In the genomic region with DNA sequence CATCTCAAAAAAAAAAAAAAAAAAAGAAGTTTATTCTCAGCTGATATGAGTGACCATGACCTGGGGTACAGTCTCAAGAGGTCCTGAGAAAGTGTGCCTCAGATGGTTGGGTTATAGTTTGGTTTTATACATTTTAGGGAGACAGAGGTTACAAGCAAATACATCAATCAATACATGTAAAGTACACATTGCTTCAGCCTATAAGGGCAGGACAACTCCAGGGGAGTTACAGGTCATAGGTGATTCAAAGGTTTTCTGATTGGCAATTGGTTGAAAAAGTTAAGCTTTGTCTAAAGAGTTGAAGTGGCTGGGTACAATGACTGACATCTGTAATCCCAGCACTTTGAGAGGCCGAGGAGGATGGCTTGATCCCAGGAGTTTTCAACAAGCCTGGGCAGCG, we compare ENCODE assay signal across 35 cellular contexts. TPM values are rescaled to one million over a fixed set of nuclear protein-coding genes. Genes with fewer than 3 reads are reported as not detected.
"Had no signal": no experiment of that assay in that cellular context is flagged by ENCODE, and none has a peak within 500 bp of the region (broad histone marks: within the 10 kb centered on the region; RNA-seq: fewer than 3 reads in every experiment).

No MANE protein-coding gene starts in this region.

- H3K4me1 Mint-ChIP-seq: stimulated activated memory B cell treated with anti-CD40 and anti-IgM and Interleukin-4, amounts not matched to agents 10 μg/mL and 1 μg/mL and 100 μg/mL, for 72 hours had no signal

- ATAC-seq: natural killer cell; psoas muscle; right cardiac atrium; sciatic nerve; stimulated activated memory B cell treated with anti-CD40 and anti-IgM and Interleukin-4, amounts not matched to agents 10 μg/mL and 1 μg/mL and 100 μg/mL, for 72 hours; stimulated activated naive CD8-positive, alpha-beta T cell treated with anti-CD3 and anti-CD28 coated beads, Interleukin-15, amount 100 ng/mL, for 72 hours; stimulated activated naive CD8-positive, alpha-beta T cell treated with anti-CD3 and anti-CD28 coated beads, Interleukin-15, Interleukin-2, amounts not matched to agents 100 U/mL and 50 U/mL, for 24 hours had no signal

- H3K9ac ChIP-seq: neural progenitor cell, parathyroid adenoma had no signal

- H3K4me3 ChIP-seq: neural progenitor cell, ovary, psoas muscle, skin epidermis, smooth muscle cell, spleen, suprapubic skin, testis, tibial artery, transverse colon, upper lobe of right lung, uterus had no signal

- H3K9me3 Mint-ChIP-seq: natural killer cell; stimulated activated naive CD8-positive, alpha-beta T cell treated with anti-CD3 and anti-CD28 coated beads, Interleukin-15, amount 100 ng/mL, for 72 hours; type B pancreatic cell had no signal

- H3K9me3 ChIP-seq: ovary, psoas muscle, spleen, suprapubic skin, testis, tibial artery, transverse colon, upper lobe of right lung, uterus had no signal

- DNase-seq: natural killer cell; occipital lobe; ovary; posterior cingulate gyrus; psoas muscle; right cardiac atrium; spleen; stimulated activated CD4-positive, alpha-beta T cell treated with anti-CD3 and anti-CD28 coated beads, Interleukin-12 subunit alpha, Interleukin-12 subunit beta, amount 100 ng/mL, for 4 hours; stimulated activated CD4-positive, alpha-beta T cell treated with anti-CD3 and anti-CD28 coated beads, Interleukin-1b, Interleukin-23, amount 100 ng/mL, for 48 hours; stimulated activated CD4-positive, alpha-beta T cell treated with anti-CD3 and anti-CD28 coated beads, Interleukin-4, amount 100 ng/mL, for 1 hour; stimulated activated CD4-positive, alpha-beta T cell treated with anti-CD3 and anti-CD28 coated beads, Interleukin-4, amount 100 ng/mL, for 4 hours; stimulated activated CD8-positive, alpha-beta memory T cell treated with anti-CD3 and anti-CD28 coated beads, Interleukin-4, amount 100 ng/mL, for 48 hours; stimulated activated naive CD4-positive, alpha-beta T cell; stimulated activated naive CD8-positive, alpha-beta T cell treated with anti-CD3 and anti-CD28 coated beads, Interleukin-15, amount 100 ng/mL, for 72 hours; stimulated activated naive CD8-positive, alpha-beta T cell treated with anti-CD3 and anti-CD28 coated beads, Interleukin-15, Interleukin-2, amounts not matched to agents 100 U/mL and 50 U/mL, for 24 hours; substantia nigra; testis; tibial artery; transverse colon; upper lobe of right lung; uterus had no signal

- H3K36me3 Mint-ChIP-seq: natural killer cell, neural progenitor cell, type B pancreatic cell had no signal

- H3K27ac Mint-ChIP-seq: natural killer cell; nephron; neural progenitor cell; progenitor cell of endocrine pancreas; stimulated activated memory B cell treated with anti-CD40 and anti-IgM and Interleukin-4, amounts not matched to agents 10 μg/mL and 1 μg/mL and 100 μg/mL, for 72 hours; stimulated activated naive CD8-positive, alpha-beta T cell treated with anti-CD3 and anti-CD28 coated beads, Interleukin-15, amount 100 ng/mL, for 72 hours; type B pancreatic cell had no signal

- H3K4me1 ChIP-seq: neural progenitor cell, psoas muscle, testis, tibial artery, transverse colon, upper lobe of right lung, uterus had no signal

- H3K4me3 Mint-ChIP-seq: natural killer cell; nephron; neural progenitor cell; stimulated activated memory B cell treated with anti-CD40 and anti-IgM and Interleukin-4, amounts not matched to agents 10 μg/mL and 1 μg/mL and 100 μg/mL, for 72 hours; stimulated activated naive CD8-positive, alpha-beta T cell treated with anti-CD3 and anti-CD28 coated beads, Interleukin-15, amount 100 ng/mL, for 72 hours; type B pancreatic cell had no signal

- H3K36me3 ChIP-seq: neural progenitor cell, ovary, spleen, suprapubic skin, tibial artery, transverse colon, upper lobe of right lung, uterus had no signal

- H3K27me3 ChIP-seq: neural progenitor cell, ovary, suprapubic skin, testis, uterus had no signal

- H3K27ac ChIP-seq: neural progenitor cell, ovary, parathyroid adenoma, psoas muscle, skin epidermis, spleen, suprapubic skin, testis, tibial artery, transverse colon, upper lobe of right lung, uterus had no signal

RNA-seq across cellular contexts. Expression of a gene that starts 2.3 kb away (rescaled TPM):
- total RNA-seq: natural killer cell, occipital lobe, osteoblast, ovary, progenitor cell of endocrine pancreas, psoas muscle, renal cortical epithelial cell, right cardiac atrium, sciatic nerve, spleen, transverse colon, upper lobe of right lung, uterus had no signal
- polyA plus RNA-seq: neural cell, ovary, psoas muscle, right cardiac atrium, smooth muscle cell, urinary bladder had no signal
